In the genomic region with DNA sequence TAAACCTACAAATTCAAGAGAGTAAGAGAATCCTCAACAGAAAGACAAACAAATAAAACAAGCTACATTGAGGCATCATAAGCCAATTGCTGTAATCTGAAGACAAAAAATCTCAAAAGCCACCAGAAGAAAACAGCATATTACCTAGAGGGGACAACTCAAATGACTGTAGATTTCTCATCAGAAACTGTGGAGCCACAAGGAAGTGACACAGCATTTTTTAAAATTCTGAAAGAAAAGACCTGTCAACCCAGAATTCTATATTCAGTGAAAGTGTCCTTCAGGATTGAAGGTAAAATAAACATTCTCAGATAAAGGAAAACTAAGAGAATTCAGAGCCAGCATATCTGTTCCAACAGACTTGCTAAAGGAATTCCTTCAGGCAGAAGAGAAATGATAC, we compare ENCODE assay signal across 20 cellular contexts.
DNase-seq lines count a peak whose midpoint lies in the region; ATAC-seq and TF ChIP-seq lines count a peak whose summit lies in the region.
"Had no signal": no experiment of that assay in that cellular context is flagged by ENCODE, and none has a peak within 500 bp of the region (broad histone marks: within the 10 kb centered on the region; RNA-seq: fewer than 3 reads in every experiment).

No MANE protein-coding gene starts in this region.

- intact Hi-C loops in HCT116 (cut with micrococcal nuclease), result no loop called here
- intact Hi-C loops in CD4-positive, alpha-beta T cell (cut with DNase I, micrococcal nuclease), result no loop called here

- no peaks in the 10 kb centered on the region for H3K4me1 ChIP-seq in HCT116 (ENCODE audit: control insufficient read depth in 1 of 2, insufficient read depth in 2 of 2, low read length in 2 of 2)
- H3K4me1 ChIP-seq: BE2C, BLaER1, Caco-2 had no signal

- H3K27me3 Mint-ChIP-seq in CD4-positive, alpha-beta T cell, result peaks cover 15% of the 10 kb centered on the region

- no peaks in the 10 kb centered on the region for H4K20me1 ChIP-seq in HCT116 (ENCODE audit: insufficient read depth)
- H4K20me1 ChIP-seq: BLaER1 had no signal

- BruUV-seq in HCT116 (replicated peaks; lab: Mats Ljungman, UMichigan), result no TSS peak

- H3K27ac ChIP-seq in HCT116 (ENCODE audit: low read depth, low read length), result no peak overlapping the region
- no peak overlapping the region for H3K27ac ChIP-seq in CD4-positive, alpha-beta T cell (ENCODE audit: low read depth, low read length)
- H3K27ac ChIP-seq: BLaER1 had no signal

- CTCF ChIA-PET in HCT116 (lab: Charles Lee), result no interaction called here
- CTCF ChIA-PET in CD4-positive, alpha-beta T cell (lab: Charles Lee), result no interaction called here

- no peaks in the 10 kb centered on the region for H3K36me3 Mint-ChIP-seq in CD4-positive, alpha-beta T cell (ENCODE audit: low read depth)
- H3K36me3 Mint-ChIP-seq: CD14-positive monocyte; CD4-positive, CD25-positive, alpha-beta regulatory T cell; CD8-positive, alpha-beta T cell had no signal

- POLR2A ChIA-PET in HCT116 (lab: Charles Lee), result no interaction called here
- POLR2A ChIA-PET in CD4-positive, alpha-beta T cell (lab: Charles Lee), result no interaction called here

- no peak overlapping the region for H3K4me3 ChIP-seq in HCT116 (replicated peaks in 1 of 2; ENCODE audit: low read depth in 1 of 2, low read length in 2 of 2)
- H3K4me3 ChIP-seq: BLaER1 had no signal

- ATAC-seq in HCT116, result no peak
- no peak for ATAC-seq in CD4-positive, alpha-beta T cell (ENCODE audit: poor library complexity)
- ATAC-seq: CD8-positive, alpha-beta T cell had no signal

- no peak for TF ChIP-seq POLR2A in HCT116 (IDR thresholded peaks at IDR 0.05; ENCODE audit: borderline replicate concordance, extremely low read depth, insufficient read depth, insufficient read length)

- H3K9me3 Mint-ChIP-seq in CD4-positive, alpha-beta T cell, result peaks cover 7% of the 10 kb centered on the region

- H3K9me3 ChIP-seq in HCT116 (ENCODE audit: control insufficient read depth in 1 of 2, insufficient read depth in 1 of 2, low read depth in 1 of 2, low read length in 2 of 2), result no peaks in the 10 kb centered on the region
- peaks cover 6% of the 10 kb centered on the region for H3K9me3 ChIP-seq in CD4-positive, alpha-beta T cell (ENCODE audit: control insufficient read depth, low read length)
- H3K9me3 ChIP-seq: BE2C, BLaER1, Caco-2 had no signal

- peak overlapping the region; percentile 82 for H2AFZ ChIP-seq in HCT116 (ENCODE audit: low read depth, low read length, poor library complexity, severe bottlenecking)

- no peaks in the 10 kb centered on the region for H3K79me2 ChIP-seq in HCT116 (ENCODE audit: insufficient read depth, low read length)

- RAD21 ChIA-PET in HCT116 (lab: Charles Lee; ENCODE audit: low non-redundant PET in 1 of 2, low total read pairs in 2 of 2, uncharacterized antibody in 2 of 2, unreplicated experiment in 2 of 2), result no interaction called here

- H3K9ac ChIP-seq in HCT116 (ENCODE audit: low read length), result no peak overlapping the region
- H3K9ac ChIP-seq: BLaER1 had no signal

- H3K4me3 Mint-ChIP-seq in CD4-positive, alpha-beta T cell, result no peak overlapping the region
- H3K4me3 Mint-ChIP-seq: CD14-positive monocyte; CD4-positive, CD25-positive, alpha-beta regulatory T cell; CD8-positive, alpha-beta T cell had no signal

- H3K27ac Mint-ChIP-seq in CD4-positive, alpha-beta T cell, result no peak overlapping the region
- H3K27ac Mint-ChIP-seq: CD14-positive monocyte; CD4-positive, CD25-positive, alpha-beta regulatory T cell; CD8-positive, alpha-beta T cell had no signal

- no peak overlapping the region for H3K4me2 ChIP-seq in HCT116 (ENCODE audit: low read length)
- H3K4me2 ChIP-seq: BLaER1 had no signal

- H3K9me2 ChIP-seq in HCT116 (ENCODE audit: insufficient read depth), result no peaks in the 10 kb centered on the region

- no peak for TF ChIP-seq CTCF in HCT116 (IDR thresholded peaks at IDR 0.05 in 2 of 3, conservative IDR thresholded peaks at IDR 0.05 in 1 of 3; ENCODE audit: borderline replicate concordance in 1 of 3, insufficient read depth in 1 of 3, low read depth in 2 of 3, low read length in 2 of 3)
- TF ChIP-seq CTCF in CD4-positive, alpha-beta T cell (IDR thresholded peaks at IDR 0.05), result no peak

- DNase-seq in Caki2 (ENCODE audit: low read depth) (peak; percentile 4), HCT116 (ENCODE audit: low read depth, low spot score) (no peak), OCI-M1 (lab: John Stamatoyannopoulos, UW) (peak; percentile 5), NCI-H510A (lab: John Stamatoyannopoulos, UW) (no peak), foreskin melanocyte (no peak)
- no peak for DNase-seq in CD4-positive, alpha-beta T cell
- DNase-seq: 8988T; ACHN; BE2C; C1 segment of cervical spinal cord; Caco-2; CD4-positive, CD25-positive, alpha-beta regulatory T cell; CD8-positive, alpha-beta T cell; DMS 273 treated with DMSO at 0.1 percent for 48 hours; DMS153; DMS53; DMS79 treated with DMSO at 0.1 percent for 48 hours; GF-D8 had no signal

- no peaks in the 10 kb centered on the region for H3K4me1 Mint-ChIP-seq in CD4-positive, alpha-beta T cell (ENCODE audit: low read depth)
- H3K4me1 Mint-ChIP-seq: CD14-positive monocyte; CD4-positive, CD25-positive, alpha-beta regulatory T cell had no signal

- in situ Hi-C loops in Caki2 (cut with HindIII; ENCODE audit: low pct_unique_long_range_greater_than_20kb, low sequenced_read_pairs), result no loop called here

- H3K27me3 ChIP-seq in HCT116 (ENCODE audit: insufficient read depth, low read length), result no peaks in the 10 kb centered on the region
- no peaks in the 10 kb centered on the region for H3K27me3 ChIP-seq in CD4-positive, alpha-beta T cell (ENCODE audit: control insufficient read depth, insufficient read depth, low read length)
- H3K27me3 ChIP-seq: BE2C, BLaER1 had no signal

- no peak for TF ChIP-seq RAD21 in HCT116 (IDR thresholded peaks at IDR 0.05; ENCODE audit: low read depth)

- no peaks in the 10 kb centered on the region for H3K36me3 ChIP-seq in HCT116 (ENCODE audit: control insufficient read depth in 1 of 2, insufficient read depth in 2 of 2, low read length in 2 of 2)
- H3K36me3 ChIP-seq: BE2C, BLaER1 had no signal

TF ChIP-seq in HCT116, 20 proteins besides CTCF, POLR2A, EP300 and RAD21:
- TF ChIP-seq ELF1 (IDR thresholded peaks at IDR 0.05; ENCODE audit: borderline replicate concordance, low read depth), result no peak
- TF ChIP-seq, protein P1, sequence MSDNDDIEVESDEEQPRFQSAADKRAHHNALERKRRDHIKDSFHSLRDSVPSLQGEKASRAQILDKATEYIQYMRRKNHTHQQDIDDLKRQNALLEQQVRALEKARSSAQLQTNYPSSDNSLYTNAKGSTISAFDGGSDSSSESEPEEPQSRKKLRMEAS (IDR thresholded peaks at IDR 0.05), result no peak
- TF ChIP-seq, protein P2, sequence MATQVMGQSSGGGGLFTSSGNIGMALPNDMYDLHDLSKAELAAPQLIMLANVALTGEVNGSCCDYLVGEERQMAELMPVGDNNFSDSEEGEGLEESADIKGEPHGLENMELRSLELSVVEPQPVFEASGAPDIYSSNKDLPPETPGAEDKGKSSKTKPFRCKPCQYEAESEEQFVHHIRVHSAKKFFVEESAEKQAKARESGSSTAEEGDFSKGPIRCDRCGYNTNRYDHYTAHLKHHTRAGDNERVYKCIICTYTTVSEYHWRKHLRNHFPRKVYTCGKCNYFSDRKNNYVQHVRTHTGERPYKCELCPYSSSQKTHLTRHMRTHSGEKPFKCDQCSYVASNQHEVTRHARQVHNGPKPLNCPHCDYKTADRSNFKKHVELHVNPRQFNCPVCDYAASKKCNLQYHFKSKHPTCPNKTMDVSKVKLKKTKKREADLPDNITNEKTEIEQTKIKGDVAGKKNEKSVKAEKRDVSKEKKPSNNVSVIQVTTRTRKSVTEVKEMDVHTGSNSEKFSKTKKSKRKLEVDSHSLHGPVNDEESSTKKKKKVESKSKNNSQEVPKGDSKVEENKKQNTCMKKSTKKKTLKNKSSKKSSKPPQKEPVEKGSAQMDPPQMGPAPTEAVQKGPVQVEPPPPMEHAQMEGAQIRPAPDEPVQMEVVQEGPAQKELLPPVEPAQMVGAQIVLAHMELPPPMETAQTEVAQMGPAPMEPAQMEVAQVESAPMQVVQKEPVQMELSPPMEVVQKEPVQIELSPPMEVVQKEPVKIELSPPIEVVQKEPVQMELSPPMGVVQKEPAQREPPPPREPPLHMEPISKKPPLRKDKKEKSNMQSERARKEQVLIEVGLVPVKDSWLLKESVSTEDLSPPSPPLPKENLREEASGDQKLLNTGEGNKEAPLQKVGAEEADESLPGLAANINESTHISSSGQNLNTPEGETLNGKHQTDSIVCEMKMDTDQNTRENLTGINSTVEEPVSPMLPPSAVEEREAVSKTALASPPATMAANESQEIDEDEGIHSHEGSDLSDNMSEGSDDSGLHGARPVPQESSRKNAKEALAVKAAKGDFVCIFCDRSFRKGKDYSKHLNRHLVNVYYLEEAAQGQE (IDR thresholded peaks at IDR 0.05; ENCODE audit: low read depth), result no peak
- TF ChIP-seq SP1 (IDR thresholded peaks at IDR 0.05; ENCODE audit: low read depth), result no peak
- no peak for TF ChIP-seq SRF (IDR thresholded peaks at IDR 0.05; ENCODE audit: low read depth)
- TF ChIP-seq FOSL1 (IDR thresholded peaks at IDR 0.05; ENCODE audit: low read depth), result no peak
- TF ChIP-seq TCF7L2 (IDR thresholded peaks at IDR 0.05; ENCODE audit: borderline replicate concordance, extremely low read depth, insufficient read depth, insufficient read length), result no peak

Comparison
In these comparisons a context has a peak if more than half of its experiments do, and no peak if none do; other contexts are left out.
1. DNase-seq: peak in Caki2 (single experiment) and OCI-M1 (single experiment); none in HCT116 (single experiment), CD4-positive, alpha-beta T cell (0 of 10), NCI-H510A (single experiment) and foreskin melanocyte (single experiment).